In the genomic region with DNA sequence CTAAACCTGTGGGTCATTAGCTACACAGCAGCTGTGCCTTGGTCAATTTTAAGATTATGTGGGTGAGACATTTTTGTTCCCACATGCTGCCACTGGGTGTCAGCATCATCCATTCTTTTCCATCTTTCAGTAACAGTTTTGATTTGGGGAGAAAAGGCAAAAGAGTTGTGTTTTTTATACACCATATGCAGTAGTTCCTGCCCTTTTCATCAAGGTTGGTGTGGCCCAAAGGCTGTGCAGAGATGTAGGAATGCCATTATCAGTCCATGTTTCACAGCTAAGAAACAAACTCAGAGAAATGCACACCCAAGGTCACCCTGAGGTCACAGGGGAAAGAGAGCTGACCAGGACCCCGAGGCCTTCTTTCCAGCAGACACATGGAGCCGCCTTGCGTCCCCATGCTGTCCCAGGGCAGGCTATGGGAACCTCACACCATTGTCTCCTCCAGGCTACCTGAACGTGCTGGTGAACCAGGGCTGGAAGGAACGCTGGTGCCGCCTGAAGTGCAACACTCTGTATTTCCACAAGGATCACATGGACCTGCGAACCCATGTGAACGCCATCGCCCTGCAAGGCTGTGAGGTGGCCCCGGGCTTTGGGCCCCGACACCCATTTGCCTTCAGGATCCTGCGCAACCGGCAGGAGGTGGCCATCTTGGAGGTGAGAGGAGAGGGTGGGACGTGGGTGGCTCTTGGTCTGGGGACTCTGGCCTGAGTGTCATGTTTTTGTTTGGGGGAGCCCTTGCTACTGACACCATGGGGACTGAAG, we compare ENCODE assay signal across 9 cellular contexts. TPM values are rescaled to one million over a fixed set of nuclear protein-coding genes. Genes with fewer than 3 reads are reported as not detected.
DNase-seq lines count a peak whose midpoint lies in the region; ATAC-seq and TF ChIP-seq lines count a peak whose summit lies in the region.
"Had no signal": no experiment of that assay in that cellular context is flagged by ENCODE, and none has a peak within 500 bp of the region (broad histone marks: within the 10 kb centered on the region; RNA-seq: fewer than 3 reads in every experiment).

No MANE protein-coding gene starts in this region.

- peak; percentile 61 for TF ChIP-seq CTCF in GM13976 (IDR thresholded peaks at IDR 0.05; ENCODE audit: borderline replicate concordance, control extremely low read depth, extremely low read depth, insufficient read depth, missing control alignments)
- TF ChIP-seq CTCF in Panc1 (IDR thresholded peaks at IDR 0.05), result peak; percentile 82
- TF ChIP-seq CTCF in body of pancreas (IDR thresholded peaks at IDR 0.05), result peak; percentile 20 to 77 (median 70)
- TF ChIP-seq CTCF in tibial nerve (IDR thresholded peaks at IDR 0.05), result peak; percentile 45 to 76 (median 58)

- CTCF ChIA-PET in Panc1 (lab: Charles Lee), result interaction anchor here (0.7 to 1.2 kb wide), 4 partner anchors 9 to 245 kb away, joined by 3 to 4 read pairs (median 4); no protein-coding TSS in a partner anchor

- DNase-seq in GM13976 (ENCODE audit: low spot score), result peak; percentile 83
- DNase-seq in Panc1 (ENCODE audit: low read depth, low spot score), result peak; percentile 30
- DNase-seq in body of pancreas, result peak in 3 of 4 donors; percentile 32 to 48 (median 34)
- peak; percentile 79 for DNase-seq in left kidney (ENCODE audit: low read depth, low spot score)
- DNase-seq in tibial nerve (ENCODE audit: low spot score in 2 of 2), result peak in 1 of 2 donors; percentile 26
- DNase-seq in posterior vena cava (ENCODE audit: low spot score), result no peak

- WGBS in body of pancreas, 2 donors, result 59 to 71% methylated on average over 10 to 14 of the region's 14 CpGs
- 68 to 80% methylated on average over 8 to 14 of the region's 14 CpGs for WGBS in tibial nerve, 2 donors

- TF ChIP-seq EP300 in tibial nerve (IDR thresholded peaks at IDR 0.05), result no peak

- peak; percentile 71 for ATAC-seq in HG03565 (IDR thresholded peaks at IDR 0.05; ENCODE audit: unreplicated experiment)
- ATAC-seq in Panc1, result peak; percentile 75
- peak; percentile 45 for ATAC-seq in body of pancreas

- H3K4me2 ChIP-seq in BLaER1 treated with 17β-estradiol and CSF1 and Interleukin-3, amounts not matched to agents 10 nM and 100 nM, result no peak overlapping the region

- H3K4me1 ChIP-seq in BLaER1 treated with 17β-estradiol and CSF1 and Interleukin-3, amounts not matched to agents 10 nM and 100 nM, result peaks cover 0 to 19% (median 11%) of the 10 kb centered on the region in 10 experiments; a peak in 9 of 20 replicates
- H3K4me1 ChIP-seq in Panc1 (ENCODE audit: control insufficient read depth, insufficient read depth, low read length) (no peaks in the 10 kb centered on the region; the same call in 1 of the 2 replicates), body of pancreas (peaks cover 16% of the 10 kb centered on the region), tibial nerve (peaks cover 0 to 12% (median 10%) of the 10 kb centered on the region in 4 donors)

- peaks cover 0 to 26% (median 7%) of the 10 kb centered on the region in 11 experiments; a peak in 10 of 22 replicates for H3K36me3 ChIP-seq in BLaER1 treated with 17β-estradiol and CSF1 and Interleukin-3, amounts not matched to agents 10 nM and 100 nM
- no peaks in the 10 kb centered on the region for H3K36me3 ChIP-seq in Panc1 (ENCODE audit: control insufficient read depth, insufficient read depth, low read length)
- no peaks in the 10 kb centered on the region for H3K36me3 ChIP-seq in body of pancreas (replicated peaks in 1 of 2; ENCODE audit: insufficient read depth in 1 of 2, low read depth in 2 of 2)
- H3K36me3 ChIP-seq in tibial nerve, result peaks cover 0 to 67% (median 0%) of the 10 kb centered on the region in 3 donors

- POLR2A ChIA-PET in Panc1 (lab: Charles Lee), result no interaction called here

- no peak overlapping the region for H3K4me3 ChIP-seq in BLaER1 treated with 17β-estradiol and CSF1 and Interleukin-3, amounts not matched to agents 10 nM and 100 nM
- H3K4me3 ChIP-seq in Panc1 (ENCODE audit: low read depth in 2 of 2, low read length in 2 of 2), result no peak overlapping the region
- H3K4me3 ChIP-seq in body of pancreas, result no peak overlapping the region
- H3K4me3 ChIP-seq in tibial nerve, result no peak overlapping the region
- H3K4me3 ChIP-seq: skin epidermis had no signal

- intact Hi-C loops in Panc1 (cut with micrococcal nuclease; ENCODE audit: unreplicated experiment) (loop anchor here (1.0 to 5.0 kb wide), 2 partner anchors 54 to 125 kb away; no protein-coding TSS in a partner anchor), body of pancreas (cut with DNase I) (no loop called here), posterior vena cava (cut with DNase I) (no loop called here)

- in situ Hi-C loops in GM13976 (cut with MboI; ENCODE audit: low sequenced_read_pairs, unreplicated experiment), result no loop called here
- in situ Hi-C loops in Panc1 (cut with HindIII; ENCODE audit: low pct_unique_long_range_greater_than_20kb, low sequenced_read_pairs), result no loop called here

- TF ChIP-seq POLR2A in body of pancreas (IDR thresholded peaks at IDR 0.05) (no peak), tibial nerve (IDR thresholded peaks at IDR 0.05) (no peak)

- BruUV-seq in Panc1 (replicated peaks; lab: Mats Ljungman, UMichigan), result no TSS peak

- no peaks in the 10 kb centered on the region for H3K9me3 ChIP-seq in BLaER1 treated with 17β-estradiol and CSF1 and Interleukin-3, amounts not matched to agents 10 nM and 100 nM (replicated peaks in 1 of 11)
- H3K9me3 ChIP-seq in Panc1 (ENCODE audit: control insufficient read depth, insufficient read depth, low read depth, low read length) (no peaks in the 10 kb centered on the region), body of pancreas (no peaks in the 10 kb centered on the region), tibial nerve (no peaks in the 10 kb centered on the region)

- H3K9ac ChIP-seq in BLaER1 treated with 17β-estradiol and CSF1 and Interleukin-3, amounts not matched to agents 10 nM and 100 nM, result peak overlapping the region in 3 of 11 experiments; percentile 22 to 38 (median 28); a peak in 3 of 22 replicates

- H3K27ac ChIP-seq in BLaER1 treated with 17β-estradiol and CSF1 and Interleukin-3, amounts not matched to agents 10 nM and 100 nM, result peak overlapping the region in 9 of 11 experiments; percentile 8 to 63 (median 45); a peak in 13 of 22 replicates
- no peak overlapping the region for H3K27ac ChIP-seq in Panc1 (ENCODE audit: low read length)
- no peak overlapping the region for H3K27ac ChIP-seq in body of pancreas
- H3K27ac ChIP-seq in tibial nerve, result no peak overlapping the region
- H3K27ac ChIP-seq: skin epidermis had no signal

- H4K20me1 ChIP-seq in BLaER1 treated with 17β-estradiol and CSF1 and Interleukin-3, amounts not matched to agents 10 nM and 100 nM, result no peaks in the 10 kb centered on the region

- no peaks in the 10 kb centered on the region for H3K27me3 ChIP-seq in BLaER1 treated with 17β-estradiol and CSF1 and Interleukin-3, amounts not matched to agents 10 nM and 100 nM
- no peaks in the 10 kb centered on the region for H3K27me3 ChIP-seq in Panc1 (ENCODE audit: control insufficient read depth, insufficient read depth, low read length)
- H3K27me3 ChIP-seq in body of pancreas, result no peaks in the 10 kb centered on the region
- H3K27me3 ChIP-seq in tibial nerve, result no peaks in the 10 kb centered on the region

RNA-seq across cellular contexts. Expression of a gene that starts 27.8 kb away (rescaled TPM):
- total RNA-seq in Panc1 (2021; ENCODE audit: unreplicated experiment) (30.1 TPM), body of pancreas (10 to 100 TPM in 1 of 2 donors, 1 to 10 TPM in 1; 4.9 to 10.6 TPM), tibial nerve (10 to 100 TPM in 2 of 4 donors, 1 to 10 TPM in 2; 6.5 to 13.5 (median 10.3) TPM), posterior vena cava (10 to 100 TPM; 13.1 to 16.0 TPM)
- 14.3 TPM for polyA plus RNA-seq in Panc1 (2012; ENCODE audit: insufficient read length)

RNA-seq across cellular contexts. Expression of a gene that starts 40.4 kb away (rescaled TPM):
- 7.0 TPM for total RNA-seq in Panc1 (2021; ENCODE audit: unreplicated experiment)
- polyA plus RNA-seq in Panc1 (2012; ENCODE audit: insufficient read length), result 10.0 TPM
- 1 to 10 TPM; 3.9 to 5.6 TPM for total RNA-seq in body of pancreas
- total RNA-seq in tibial nerve, result 1 to 10 TPM; 5.0 to 8.2 (median 6.7) TPM
- total RNA-seq in posterior vena cava, result 1 to 10 TPM; 3.1 to 5.6 TPM

RNA-seq across cellular contexts. Expression of a gene that starts 45.8 kb away (rescaled TPM):
- total RNA-seq in Panc1 (2021; ENCODE audit: unreplicated experiment), result 15.2 TPM
- 20.0 TPM for polyA plus RNA-seq in Panc1 (2012; ENCODE audit: insufficient read length)
- total RNA-seq in body of pancreas, result 1 to 10 TPM; 2.9 to 5.9 TPM
- total RNA-seq in tibial nerve, result 10 to 100 TPM; 40.8 to 93.5 (median 91.6) TPM
- total RNA-seq in posterior vena cava, result 10 to 100 TPM; 17.9 to 30.3 TPM

Comparison
In these comparisons a context has a peak if more than half of its experiments do, and no peak if none do; other contexts are left out.
1. H3K27ac ChIP-seq: peak in BLaER1 treated with 17β-estradiol and CSF1 and Interleukin-3, amounts not matched to agents 10 nM and 100 nM (9 of 11); none in Panc1 (single experiment), body of pancreas (0 of 4) and tibial nerve (0 of 4).
2. Peak in every context shown above with its lines, with median percentiles within 50 percentile points of each other: CTCF ChIP-seq and ATAC-seq.